9 cellular contexts compared by ENCODE assay signal in the genomic region with DNA sequence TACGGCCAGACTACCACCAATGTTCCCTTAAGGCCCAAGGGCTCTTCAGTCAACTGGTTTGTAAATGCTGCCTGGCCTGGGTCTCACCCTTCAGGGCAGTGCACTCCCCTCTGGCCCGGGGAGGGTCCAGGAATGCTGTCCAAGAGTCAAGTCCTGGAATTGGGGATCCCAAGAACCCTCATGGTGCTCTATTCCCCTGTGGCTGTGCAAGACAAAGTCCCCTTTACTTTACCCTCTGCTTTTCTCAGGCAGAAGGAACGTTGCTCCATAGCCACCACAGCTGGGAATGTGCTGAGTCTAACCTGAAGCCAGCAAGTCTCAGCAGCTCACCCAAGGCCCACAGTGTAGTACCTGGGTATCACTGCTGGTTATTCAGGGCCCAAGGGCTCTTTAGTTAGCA. TPM values are rescaled to one million over a fixed set of nuclear protein-coding genes. Genes with fewer than 3 reads are reported as not detected.
"Had no signal": no experiment of that assay in that cellular context is flagged by ENCODE, and none has a peak within 500 bp of the region (broad histone marks: within the 10 kb centered on the region; RNA-seq: fewer than 3 reads in every experiment).

No MANE protein-coding gene starts in this region.

- DNase-seq: IMR-90, KBM-7, KG1 had no signal

- H3K9ac ChIP-seq: KMS-11 had no signal

- H3K4me2 ChIP-seq: KMS-11 had no signal

- H3K27ac ChIP-seq: HL-60, KMS-11 had no signal

- H3K27ac Mint-ChIP-seq: IgD-negative memory B cell had no signal

- FAIRE-seq: HTR-8/SVneo had no signal

RNA-seq across cellular contexts. Expression of a gene that starts 51.3 kb away (rescaled TPM):
- total RNA-seq: HT-29, IMR-90 had no signal
- polyA plus RNA-seq: IgD-negative memory B cell had no signal

RNA-seq across cellular contexts. Expression of a gene that starts 51.7 kb away (rescaled TPM):
- total RNA-seq: HT-29, HT1080, IMR-90 had no signal
- polyA plus RNA-seq: IMR-90 had no signal
